Comparison of ENCODE assay signal across 19 cellular contexts in genomic region chr3:30728143-30728542, GRCh38.
DNase-seq lines count a peak whose midpoint lies in the region; ATAC-seq and TF ChIP-seq lines count a peak whose summit lies in the region.
"Had no signal": no experiment of that assay in that cellular context is flagged by ENCODE, and none has a peak within 500 bp of the region (broad histone marks: within the 10 kb centered on the region; RNA-seq: fewer than 3 reads in every experiment).

No MANE protein-coding gene starts in this region.

- no peak overlapping the region for H3K9ac ChIP-seq in Loucy (ENCODE audit: low read depth, low read length, poor library complexity, severe bottlenecking)
- H3K9ac ChIP-seq in endodermal cell (ENCODE audit: extremely low read depth, low read length, poor library complexity, severe bottlenecking) = no peak overlapping the region
- H3K9ac ChIP-seq: BLaER1 had no signal

- no peak for ATAC-seq in HG03432 (IDR thresholded peaks at IDR 0.05; ENCODE audit: unreplicated experiment)

- CTCF ChIA-PET in Calu3 (lab: Charles Lee) = interaction anchor here (0.8 kb wide), 1 partner anchor 128 kb away, joined by 3 read pairs; no protein-coding TSS in a partner anchor

- no peak overlapping the region for H3K27ac ChIP-seq in endodermal cell (ENCODE audit: low read depth, low read length)

- no peak overlapping the region for H3K4me3 ChIP-seq in Loucy (ENCODE audit: low read length, poor library complexity, severe bottlenecking)
- no peak overlapping the region for H3K4me3 ChIP-seq in endodermal cell (ENCODE audit: low read length)
- H3K4me3 ChIP-seq: BLaER1 had no signal

- H3K4me2 ChIP-seq in Loucy (ENCODE audit: low read depth, low read length, poor library complexity, severe bottlenecking) = no peak overlapping the region

- peaks cover 6% of the 10 kb centered on the region for H3K9me3 Mint-ChIP-seq in Calu3 (ENCODE audit: low read depth, unreplicated experiment)
- no peaks in the 10 kb centered on the region for H3K9me3 Mint-ChIP-seq in endodermal cell
- H3K9me3 Mint-ChIP-seq in T-helper 2 cell treated with Interferon-gamma antibody and Interleukin-4, amounts not matched to agents 5 μg/mL and 100 μg/mL, for 36 hours = peaks cover 5% of the 10 kb centered on the region
- H3K9me3 Mint-ChIP-seq: CD8-positive, alpha-beta memory T cell had no signal

- H3K27me3 ChIP-seq in Loucy (ENCODE audit: insufficient read depth, low read length, poor library complexity, severe bottlenecking) = no peaks in the 10 kb centered on the region
- no peaks in the 10 kb centered on the region for H3K27me3 ChIP-seq in endodermal cell (ENCODE audit: control insufficient read depth, insufficient read depth, low read length, poor library complexity, severe bottlenecking)
- H3K27me3 ChIP-seq: BE2C, BLaER1 had no signal

- WGBS in endodermal cell (ENCODE audit: insufficient coverage in 1 of 2, insufficient read length in 1 of 2), 2 experiments = 93% methylated on average over 4 of the region's 4 CpGs; no CpG with 5 or more reads in 1 of the 2 experiments

- no TSS peak for BruUV-seq in Calu3 (replicated peaks; lab: Mats Ljungman, UMichigan)

- H3K27me3 Mint-ChIP-seq in Calu3 (ENCODE audit: unreplicated experiment) (no peaks in the 10 kb centered on the region), endodermal cell (ENCODE audit: insufficient read depth) (peaks cover 3% of the 10 kb centered on the region)
- peaks cover 5% of the 10 kb centered on the region for H3K27me3 Mint-ChIP-seq in T-helper 2 cell treated with Interferon-gamma antibody and Interleukin-4, amounts not matched to agents 5 μg/mL and 100 μg/mL, for 36 hours (ENCODE audit: low read depth)
- H3K27me3 Mint-ChIP-seq: CD4-positive, alpha-beta memory T cell had no signal

- H3K4me1 Mint-ChIP-seq in Calu3 (ENCODE audit: low read depth, unreplicated experiment) (peaks cover 19% of the 10 kb centered on the region), endodermal cell (no peaks in the 10 kb centered on the region)
- H3K4me1 Mint-ChIP-seq in T-helper 2 cell treated with Interferon-gamma antibody and Interleukin-4, amounts not matched to agents 5 μg/mL and 100 μg/mL, for 36 hours (ENCODE audit: low read depth) = peaks cover 9% of the 10 kb centered on the region

- no peaks in the 10 kb centered on the region for H4K20me1 ChIP-seq in Loucy (ENCODE audit: insufficient read depth, low read length, poor library complexity, severe bottlenecking)
- H4K20me1 ChIP-seq: BLaER1 had no signal

- no peaks in the 10 kb centered on the region for H3K9me2 ChIP-seq in Loucy (replicated peaks; ENCODE audit: low read depth, low read length)

- no peaks in the 10 kb centered on the region for H3F3A ChIP-seq in Loucy (ENCODE audit: low read depth)

- intact Hi-C loops in Calu3 (cut with micrococcal nuclease; ENCODE audit: unreplicated experiment) = no loop called here
- intact Hi-C loops in posterior vena cava (cut with DNase I) = no loop called here

- H3K79me2 ChIP-seq in Loucy (ENCODE audit: insufficient read depth, low read length) = no peaks in the 10 kb centered on the region

- H3K9me3 ChIP-seq in Loucy (ENCODE audit: insufficient read depth, low read depth, low read length) = no peaks in the 10 kb centered on the region
- no peaks in the 10 kb centered on the region for H3K9me3 ChIP-seq in endodermal cell (ENCODE audit: control insufficient read depth, low read length)
- H3K9me3 ChIP-seq: BE2C had no signal

- H3K27ac Mint-ChIP-seq in Calu3 (ENCODE audit: unreplicated experiment) (no peak overlapping the region), endodermal cell (no peak overlapping the region)
- H3K27ac Mint-ChIP-seq in T-helper 2 cell treated with Interferon-gamma antibody and Interleukin-4, amounts not matched to agents 5 μg/mL and 100 μg/mL, for 36 hours = no peak overlapping the region
- H3K27ac Mint-ChIP-seq: CD4-positive, alpha-beta memory T cell; CD4-positive, CD25-positive, alpha-beta regulatory T cell had no signal

- H3K36me3 Mint-ChIP-seq in Calu3 (ENCODE audit: insufficient read depth, unreplicated experiment) (no peaks in the 10 kb centered on the region), endodermal cell (ENCODE audit: low read depth) (no peaks in the 10 kb centered on the region)
- H3K36me3 Mint-ChIP-seq in T-helper 2 cell treated with Interferon-gamma antibody and Interleukin-4, amounts not matched to agents 5 μg/mL and 100 μg/mL, for 36 hours (ENCODE audit: low read depth) = no peaks in the 10 kb centered on the region
- H3K36me3 Mint-ChIP-seq: CD14-positive monocyte; CD4-positive, alpha-beta memory T cell; CD4-positive, CD25-positive, alpha-beta regulatory T cell had no signal

- H3K4me3 Mint-ChIP-seq in Calu3 (ENCODE audit: low read depth, unreplicated experiment) (no peak overlapping the region), endodermal cell (no peak overlapping the region)
- H3K4me3 Mint-ChIP-seq in T-helper 2 cell treated with Interferon-gamma antibody and Interleukin-4, amounts not matched to agents 5 μg/mL and 100 μg/mL, for 36 hours = no peak overlapping the region
- H3K4me3 Mint-ChIP-seq: CD14-positive monocyte; CD4-positive, alpha-beta memory T cell; CD4-positive, CD25-positive, alpha-beta regulatory T cell; CD8-positive, alpha-beta memory T cell had no signal

- peak; percentile 5 for DNase-seq in Calu3
- no peak for DNase-seq in endodermal cell
- DNase-seq in posterior vena cava (ENCODE audit: low spot score) = peak; percentile 62
- no peak for DNase-seq in T-helper 2 cell treated with Interferon-gamma antibody and Interleukin-4, amounts not matched to agents 5 μg/mL and 100 μg/mL, for 36 hours (ENCODE audit: low spot score)
- no peak for DNase-seq in NCI-H1436 (lab: John Stamatoyannopoulos, UW)
- DNase-seq: 8988T; ACHN; BE2C; C1 segment of cervical spinal cord; CD4-positive, alpha-beta memory T cell; CD4-positive, CD25-positive, alpha-beta regulatory T cell; CD8-positive, alpha-beta memory T cell; COR-L47; DMS79 treated with DMSO at 0.1 percent for 48 hours; GF-D8 had no signal

- peaks cover 11% of the 10 kb centered on the region for H3K4me1 ChIP-seq in Loucy (ENCODE audit: insufficient read depth, low read length, poor library complexity, severe bottlenecking)
- no peaks in the 10 kb centered on the region for H3K4me1 ChIP-seq in endodermal cell (ENCODE audit: control insufficient read depth, insufficient read depth, low read length)
- H3K4me1 ChIP-seq: BE2C had no signal

- H2AFZ ChIP-seq in Loucy (ENCODE audit: low read length) = peak overlapping the region; percentile 9; the same call in 1 of the 2 replicates

- H3K36me3 ChIP-seq in Loucy (ENCODE audit: insufficient read depth, low read length) = no peaks in the 10 kb centered on the region
- no peaks in the 10 kb centered on the region for H3K36me3 ChIP-seq in endodermal cell (ENCODE audit: control insufficient read depth, insufficient read depth, low read length)
- H3K36me3 ChIP-seq: BE2C, BLaER1 had no signal

- TF ChIP-seq CTCF in Calu3 (IDR thresholded peaks at IDR 0.05; ENCODE audit: unreplicated experiment) = no peak
- TF ChIP-seq CTCF in Loucy (conservative IDR thresholded peaks at IDR 0.05; ENCODE audit: low read length) = no peak
- peak; percentile 18 for TF ChIP-seq CTCF in endodermal cell (conservative IDR thresholded peaks at IDR 0.05)

Comparison
In these comparisons a context has a peak if more than half of its experiments do, and no peak if none do; other contexts are left out.
1. DNase-seq: peak in Calu3 (single experiment) and posterior vena cava (single experiment); none in endodermal cell (single experiment), T-helper 2 cell treated with Interferon-gamma antibody and Interleukin-4, amounts not matched to agents 5 μg/mL and 100 μg/mL, for 36 hours (single experiment) and NCI-H1436 (single experiment).